1 cellular context compared by ENCODE assay signal in the genomic region with DNA sequence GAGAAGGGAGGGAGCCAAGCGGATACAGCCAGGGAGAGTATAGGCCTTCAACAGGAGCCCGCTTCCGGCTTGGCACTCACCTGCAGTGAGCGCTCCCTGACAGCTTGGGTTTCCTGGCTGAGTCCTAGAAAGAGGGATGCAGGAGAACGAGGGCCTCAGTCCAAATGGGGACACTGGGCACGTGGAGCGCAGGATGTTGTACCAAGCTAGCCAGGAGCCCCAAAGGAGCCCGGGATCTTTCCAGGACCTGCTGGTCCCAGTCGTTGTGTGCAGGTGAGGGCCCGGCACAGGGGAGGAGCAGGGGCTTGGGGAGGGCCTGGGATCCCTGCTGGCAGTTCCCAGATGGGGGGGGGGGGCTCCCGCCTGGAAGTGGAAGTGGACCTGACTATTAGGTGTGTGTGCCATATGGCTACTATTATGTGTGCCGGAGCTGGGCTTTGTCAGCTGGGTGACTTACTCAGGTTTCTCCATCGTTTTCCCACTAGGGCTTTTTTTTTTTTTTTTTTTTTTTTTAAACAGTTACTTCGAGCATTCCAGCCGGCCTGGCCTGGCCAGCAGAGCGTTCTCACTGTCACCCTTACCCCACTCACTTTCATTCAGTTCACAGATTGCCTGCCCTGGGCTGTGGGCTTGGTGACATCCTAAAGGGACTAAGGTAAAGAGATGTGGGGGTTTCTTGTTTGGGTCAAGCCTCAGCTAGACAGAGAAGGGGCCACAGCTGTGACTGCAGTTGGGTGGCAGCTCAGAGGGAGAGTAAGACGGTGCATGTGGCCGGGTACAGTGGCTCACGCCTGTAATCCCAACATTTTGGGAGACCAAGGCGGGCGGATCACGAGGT.
TF ChIP-seq lines count a peak whose summit lies in the region.

No MANE protein-coding gene starts in this region.

TF ChIP-seq in H1, 55 proteins besides CTCF, POLR2A, EP300 and RAD21:
- TF ChIP-seq BCL11A (IDR thresholded peaks at IDR 0.05; ENCODE audit: low read depth in 2 of 2, low read length in 2 of 2) = no peak
- no peak for TF ChIP-seq JUN (IDR thresholded peaks at IDR 0.05; ENCODE audit: low read depth, low read length)
- no peak for TF ChIP-seq RFX5 (IDR thresholded peaks at IDR 0.05; ENCODE audit: borderline replicate concordance, low read depth, low read length)
- no peak for TF ChIP-seq RNF2 (IDR thresholded peaks at IDR 0.05; ENCODE audit: borderline replicate concordance, low read depth, low read length, missing control alignments, poor library complexity, severe bottlenecking)
- TF ChIP-seq FOSL1 (IDR thresholded peaks at IDR 0.05; ENCODE audit: insufficient read depth, low read depth, low read length) = no peak
- TF ChIP-seq SP2 (IDR thresholded peaks at IDR 0.05; ENCODE audit: low read length) = no peak
- TF ChIP-seq, protein P1, sequence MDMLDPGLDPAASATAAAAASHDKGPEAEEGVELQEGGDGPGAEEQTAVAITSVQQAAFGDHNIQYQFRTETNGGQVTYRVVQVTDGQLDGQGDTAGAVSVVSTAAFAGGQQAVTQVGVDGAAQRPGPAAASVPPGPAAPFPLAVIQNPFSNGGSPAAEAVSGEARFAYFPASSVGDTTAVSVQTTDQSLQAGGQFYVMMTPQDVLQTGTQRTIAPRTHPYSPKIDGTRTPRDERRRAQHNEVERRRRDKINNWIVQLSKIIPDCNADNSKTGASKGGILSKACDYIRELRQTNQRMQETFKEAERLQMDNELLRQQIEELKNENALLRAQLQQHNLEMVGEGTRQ (IDR thresholded peaks at IDR 0.05; ENCODE audit: low read length) = no peak
- TF ChIP-seq EGR1 (IDR thresholded peaks at IDR 0.05; ENCODE audit: borderline replicate concordance, low read depth, low read length) = no peak
- TF ChIP-seq SIRT6 (IDR thresholded peaks at IDR 0.05; ENCODE audit: low read length) = no peak
- no peak for TF ChIP-seq TAF1 (IDR thresholded peaks at IDR 0.05; ENCODE audit: low read depth, low read length)
- no peak for TF ChIP-seq GABPA (IDR thresholded peaks at IDR 0.05; ENCODE audit: borderline replicate concordance, insufficient read depth, low read length)
- no peak for TF ChIP-seq RBBP5 (IDR thresholded peaks at IDR 0.05; ENCODE audit: borderline replicate concordance, low read depth, low read length)
- TF ChIP-seq BACH1 (IDR thresholded peaks at IDR 0.05; ENCODE audit: low read length) = no peak
- TF ChIP-seq CTBP2 (IDR thresholded peaks at IDR 0.05; ENCODE audit: borderline replicate concordance, insufficient read depth, insufficient read length, low read length) = no peak
TF ChIP-seq in H1: peak in this region for 0.
